Comparison of ENCODE assay signal across 9 cellular contexts in genomic region chr15:29103825-29104565, GRCh38.
DNase-seq lines count a peak whose midpoint lies in the region; ATAC-seq, FAIRE-seq and TF ChIP-seq lines count a peak whose summit lies in the region.
"Had no signal": no experiment of that assay in that cellular context is flagged by ENCODE, and none has a peak within 500 bp of the region (broad histone marks: within the 10 kb centered on the region; RNA-seq: fewer than 3 reads in every experiment).

No MANE protein-coding gene starts in this region.

- BruUV-seq in mammary epithelial cell (replicated peaks; lab: Mats Ljungman, UMichigan): no TSS peak

- in situ Hi-C loops in mammary epithelial cell (cut with MboI; ENCODE audit: low sequenced_read_pairs in 2 of 2): no loop called here

- H3K4me1 ChIP-seq in mammary epithelial cell (ENCODE audit: insufficient read depth, low read length): no peaks in the 10 kb centered on the region
- H3K4me1 ChIP-seq in keratinocyte (ENCODE audit: control insufficient read depth, extremely low read depth, insufficient read depth, low read length): no peaks in the 10 kb centered on the region

- H3K9ac ChIP-seq in mammary epithelial cell (ENCODE audit: insufficient read depth, low read length) (no peak overlapping the region), keratinocyte (ENCODE audit: control insufficient read depth, extremely low read depth, insufficient read depth, low read length) (no peak overlapping the region)

- H3K9me3 ChIP-seq in WERI-Rb-1 (ENCODE audit: severe bottlenecking) (no peaks in the 10 kb centered on the region), mammary epithelial cell (replicated peaks; ENCODE audit: insufficient read depth, low read length) (peaks cover 37% of the 10 kb centered on the region), keratinocyte (ENCODE audit: control insufficient read depth, low read depth, low read length) (no peaks in the 10 kb centered on the region)

- peak; percentile 62 for ATAC-seq in HG03045 (IDR thresholded peaks at IDR 0.05; ENCODE audit: unreplicated experiment)

- no peak for FAIRE-seq in keratinocyte (lab: Jason Lieb, UNC)

- peak overlapping the region; percentile 61 for H3K27ac ChIP-seq in WERI-Rb-1
- H3K27ac ChIP-seq in mammary epithelial cell (ENCODE audit: insufficient read depth, low read depth, low read length): no peak overlapping the region
- no peak overlapping the region for H3K27ac ChIP-seq in keratinocyte (ENCODE audit: control insufficient read depth, insufficient read depth, low read length)
- H3K27ac ChIP-seq: PC-9 had no signal

- TF ChIP-seq CTCF in WERI-Rb-1 (IDR thresholded peaks at IDR 0.05; ENCODE audit: low read depth, low read length) (peak; percentile 93), mammary epithelial cell (conservative IDR thresholded peaks at IDR 0.05 in 1 of 2, IDR thresholded peaks at IDR 0.05 in 1 of 2; ENCODE audit: extremely low read depth in 1 of 2, insufficient read depth in 1 of 2, low read depth in 1 of 2, low read length in 2 of 2) (peak; percentile 25 to 64), keratinocyte (optimal IDR thresholded peaks at IDR 0.05 in 1 of 3, IDR thresholded peaks at IDR 0.05 in 1 of 3, conservative IDR thresholded peaks at IDR 0.05 in 1 of 3; ENCODE audit: extremely low read depth in 1 of 3, insufficient read depth in 2 of 3, low read length in 3 of 3) (peak in 2 of 3 experiments; percentile 75 to 81)

- intact Hi-C loops in mammary epithelial cell (cut with micrococcal nuclease): no loop called here

- no peaks in the 10 kb centered on the region for H3K9me1 ChIP-seq in keratinocyte (ENCODE audit: control insufficient read depth, extremely low read depth, insufficient read depth, low read length)

- H3K27me3 ChIP-seq in WERI-Rb-1 (ENCODE audit: insufficient read depth, low read depth, severe bottlenecking) (no peaks in the 10 kb centered on the region), mammary epithelial cell (ENCODE audit: insufficient read depth, low read length) (no peaks in the 10 kb centered on the region), keratinocyte (ENCODE audit: control insufficient read depth, extremely low read depth, insufficient read depth, low read length) (no peaks in the 10 kb centered on the region)

- H4K20me1 ChIP-seq in mammary epithelial cell (ENCODE audit: insufficient read depth, low read length) (no peaks in the 10 kb centered on the region), keratinocyte (ENCODE audit: control insufficient read depth, extremely low read depth, insufficient read depth, low read length) (no peaks in the 10 kb centered on the region)

- H3K79me2 ChIP-seq in mammary epithelial cell (ENCODE audit: insufficient read depth, low read length): no peaks in the 10 kb centered on the region
- H3K79me2 ChIP-seq in keratinocyte (ENCODE audit: control insufficient read depth, insufficient read depth, low read length): no peaks in the 10 kb centered on the region

- H3K4me3 ChIP-seq in WERI-Rb-1 (ENCODE audit: low read depth, low read length) (no peak overlapping the region), mammary epithelial cell (replicated peaks in 1 of 3; ENCODE audit: insufficient read depth in 1 of 3, low read depth in 2 of 3, low read length in 3 of 3) (peak overlapping the region in 1 of 3 experiments; percentile 30), keratinocyte (ENCODE audit: control insufficient read depth in 2 of 3, extremely low read depth in 1 of 3, insufficient read depth in 2 of 3, low read depth in 1 of 3, low read length in 3 of 3) (no peak overlapping the region)
- H3K4me3 ChIP-seq: PC-9 had no signal

- CTCF ChIA-PET in mammary epithelial cell (lab: Charles Lee; ENCODE audit: low non-redundant PET) (no interaction called here), HEK293T (lab: Yijun Ruan, JAX) (interaction anchor here (0.6 to 1.1 kb wide), 5 partner anchors 13 to 770 kb away, joined by 3 to 5 read pairs (median 4); no protein-coding TSS in a partner anchor)

- POLR2A ChIA-PET in HEK293T (lab: Yijun Ruan, JAX): no interaction called here

- 19% methylated on average over 14 of the region's 47 CpGs for WGBS in mammary epithelial cell (ENCODE audit: low coverage, missing lambda C conversion rate)

- H3K36me3 ChIP-seq in WERI-Rb-1 (peaks cover 4% of the 10 kb centered on the region), mammary epithelial cell (ENCODE audit: insufficient read depth, low read length) (no peaks in the 10 kb centered on the region), keratinocyte (ENCODE audit: control insufficient read depth in 2 of 2, extremely low read depth in 1 of 2, insufficient read depth in 2 of 2, low read length in 2 of 2) (no peaks in the 10 kb centered on the region)

- peak; percentile 88 for DNase-seq in D341Med (ENCODE audit: low spot score)
- peak; percentile 93 for DNase-seq in WERI-Rb-1
- peak; percentile 57 for DNase-seq in mammary epithelial cell
- DNase-seq in keratinocyte (ENCODE audit: low read depth, low spot score): no peak
- DNase-seq in stimulated activated CD4-positive, alpha-beta T cell treated with anti-CD3 and anti-CD28 coated beads, Interleukin-1b, Interleukin-23, amount 100 ng/mL, for 4 hours (ENCODE audit: low read depth in 2 of 2): peak; percentile 29 to 51
- no peak for DNase-seq in HEK293T (ENCODE audit: extremely low spot score)
- no peak for DNase-seq in NCI-H2171 treated with DMSO at 0.1 percent for 48 hours (lab: John Stamatoyannopoulos, UW)

- H2AFZ ChIP-seq in mammary epithelial cell (ENCODE audit: low read depth, low read length): peak overlapping the region; percentile 26
- H2AFZ ChIP-seq in keratinocyte (ENCODE audit: control insufficient read depth, low read length): no peak overlapping the region
- H2AFZ ChIP-seq: PC-9 had no signal

- dilution Hi-C loops in mammary epithelial cell (cut with HindIII; ENCODE audit: low sequenced_read_pairs) (no loop called here), keratinocyte (cut with MboI; ENCODE audit: extremely low pct_ligation_motif_present, low sequenced_read_pairs) (no loop called here)

- peak overlapping the region; percentile 42 for H3K4me2 ChIP-seq in mammary epithelial cell (ENCODE audit: insufficient read depth, low read depth, low read length)
- no peak overlapping the region for H3K4me2 ChIP-seq in keratinocyte (ENCODE audit: control insufficient read depth, extremely low read depth, insufficient read depth, low read depth, low read length)
- H3K4me2 ChIP-seq: PC-9 had no signal

TF ChIP-seq in HEK293T, 16 proteins besides CTCF, POLR2A, EP300 and RAD21:
- TF ChIP-seq FOXA1 (IDR thresholded peaks at IDR 0.05): no peak
- TF ChIP-seq LEF1 (IDR thresholded peaks at IDR 0.05; ENCODE audit: borderline replicate concordance): no peak
- TF ChIP-seq ELF4 (IDR thresholded peaks at IDR 0.05): no peak
- no peak for TF ChIP-seq CTBP1 (IDR thresholded peaks at IDR 0.05; ENCODE audit: borderline replicate concordance)
TF ChIP-seq in HEK293T: peak in this region for 0.

Comparison
In these comparisons a context has a peak if more than half of its experiments do, and no peak if none do; other contexts are left out.
1. DNase-seq: peak in D341Med (single experiment), WERI-Rb-1 (single experiment), mammary epithelial cell (single experiment) and stimulated activated CD4-positive, alpha-beta T cell treated with anti-CD3 and anti-CD28 coated beads, Interleukin-1b, Interleukin-23, amount 100 ng/mL, for 4 hours (2 of 2); none in keratinocyte (single experiment), HEK293T (single experiment) and NCI-H2171 treated with DMSO at 0.1 percent for 48 hours (single experiment).
2. Peak in every context shown above with its lines, with median percentiles within 50 percentile points of each other: CTCF ChIP-seq.